In genomic region chr5:106454050-106454449, GRCh38 we compare ENCODE assay signal across 14 cellular contexts.
A peak's percentile ranks its signal among the peaks of the same experiment; 100 is the strongest.
DNase-seq lines count a peak whose midpoint lies in the region; ATAC-seq, FAIRE-seq and TF ChIP-seq lines count a peak whose summit lies in the region.
"Had no signal": no experiment of that assay in that cellular context is flagged by ENCODE, and none has a peak within 500 bp of the region (broad histone marks: within the 10 kb centered on the region; RNA-seq: fewer than 3 reads in every experiment).

No MANE protein-coding gene starts in this region.

- FAIRE-seq in H1 (lab: Jason Lieb, UNC) = no peak
- FAIRE-seq: A204.1, GM12892 had no signal

- H3K4me1 ChIP-seq in PC-3 (ENCODE audit: insufficient read depth, low read length) = peaks cover 18% of the 10 kb centered on the region
- no peaks in the 10 kb centered on the region for H3K4me1 ChIP-seq in H1 (replicated peaks in 1 of 4; ENCODE audit: control insufficient read depth in 3 of 4, insufficient read depth in 4 of 4, low read length in 3 of 4)
- peaks cover 6% of the 10 kb centered on the region for H3K4me1 ChIP-seq in osteoblast (ENCODE audit: insufficient read depth, low read length)
- no peaks in the 10 kb centered on the region for H3K4me1 ChIP-seq in upper lobe of left lung

- H3K27ac ChIP-seq in PC-3 (ENCODE audit: low read length) (peak overlapping the region; percentile 76), H1 (ENCODE audit: low read depth, low read length) (no peak overlapping the region), osteoblast (ENCODE audit: low read depth, low read length) (no peak overlapping the region), substantia nigra (ENCODE audit: low read depth, low read length, poor library complexity, severe bottlenecking) (no peak overlapping the region), upper lobe of left lung (no peak overlapping the region)
- H3K27ac ChIP-seq: GM23248 had no signal

- no peaks in the 10 kb centered on the region for H3K27me3 ChIP-seq in PC-3 (ENCODE audit: low read length)
- H3K27me3 ChIP-seq in H1 (replicated peaks in 1 of 4; ENCODE audit: control insufficient read depth in 3 of 4, extremely low read depth in 1 of 4, insufficient read depth in 3 of 4, low read length in 3 of 4) = no peaks in the 10 kb centered on the region
- H3K27me3 ChIP-seq in osteoblast (ENCODE audit: insufficient read depth, low read length) = no peaks in the 10 kb centered on the region
- no peaks in the 10 kb centered on the region for H3K27me3 ChIP-seq in upper lobe of left lung

- H3K4me2 ChIP-seq in PC-3 (ENCODE audit: low read length) = peak overlapping the region; percentile 69
- 0 out of 4 replicates have a peak overlapping the region, but pooled peaks of 1 of the 2 experiments have one; percentile 6 for H3K4me2 ChIP-seq in H1 (ENCODE audit: insufficient read depth in 1 of 2, low read depth in 2 of 2, low read length in 2 of 2)
- H3K4me2 ChIP-seq in osteoblast (ENCODE audit: insufficient read depth, low read length) = no peak overlapping the region

- H3K79me2 ChIP-seq in PC-3 (ENCODE audit: low read length) (no peaks in the 10 kb centered on the region), H1 (ENCODE audit: control insufficient read depth in 1 of 2, insufficient read depth in 2 of 2, low read length in 2 of 2) (no peaks in the 10 kb centered on the region), osteoblast (ENCODE audit: insufficient read depth, low read length) (no peaks in the 10 kb centered on the region)

- no peak for TF ChIP-seq RAD21 in H1 (IDR thresholded peaks at IDR 0.05 in 1 of 2, conservative IDR thresholded peaks at IDR 0.05 in 1 of 2; ENCODE audit: low read depth in 2 of 2, low read length in 2 of 2)

- H3K79me1 ChIP-seq in H1 (ENCODE audit: low read depth, low read length) = no peaks in the 10 kb centered on the region

- H3K14ac ChIP-seq in H1 (ENCODE audit: insufficient read length) = no peak overlapping the region

- no peaks in the 10 kb centered on the region for H3K9me3 Mint-ChIP-seq in activated T-helper 17 cell treated with anti-CD3 and anti-CD28 coated beads, Interleukin-2, amount 50 U/mL, for 72 hours
- H3K9me3 Mint-ChIP-seq: CD4-positive, alpha-beta T cell; H9 had no signal

- intact Hi-C loops in PC-3 (cut with micrococcal nuclease) = no loop called here

- H3K4ac ChIP-seq in H1 (replicated peaks; ENCODE audit: insufficient read length, low read depth, low read length) = no peak overlapping the region

- H2AK5ac ChIP-seq in H1 (ENCODE audit: low read depth, low read length) = no peak overlapping the region

- H3K27me3 Mint-ChIP-seq in activated T-helper 17 cell treated with anti-CD3 and anti-CD28 coated beads, Interleukin-2, amount 50 U/mL, for 72 hours = no peaks in the 10 kb centered on the region
- H3K27me3 Mint-ChIP-seq: B cell; CD4-positive, alpha-beta T cell had no signal

- H3K36me3 Mint-ChIP-seq in activated T-helper 17 cell treated with anti-CD3 and anti-CD28 coated beads, Interleukin-2, amount 50 U/mL, for 72 hours (ENCODE audit: low read depth) = no peaks in the 10 kb centered on the region

- CTCF ChIA-PET in PC-3 (lab: Charles Lee) (interaction anchor here (1.1 to 1.4 kb wide), 2 partner anchors 78 to 245 kb away, joined by 3 to 6 read pairs; no protein-coding TSS in a partner anchor), H1 (lab: Charles Lee; ENCODE audit: partially characterized antibody) (interaction anchor here (0.6 to 2.7 kb wide), 27 partner anchors 10 to 1019 kb away, joined by 3 to 28 read pairs (median 3); no protein-coding TSS in a partner anchor)

- 82% methylated on average over 1 of the region's 1 CpG; no CpG with 5 or more reads in 1 of the 2 experiments for WGBS in H1 (ENCODE audit: extremely low coverage in 1 of 2, insufficient coverage in 1 of 2, insufficient read length in 1 of 2, insufficient replicate concordance in 2 of 2, low coverage in 1 of 2, low lambda C conversion rate in 2 of 2, missing lambda C conversion rate in 1 of 2), 2 experiments
- WGBS in upper lobe of left lung, 2 donors = 88 to 92% methylated on average over 1 of the region's 1 CpG

- H3K9ac ChIP-seq in PC-3 (ENCODE audit: low read length) (no peak overlapping the region), H1 (replicated peaks in 1 of 4; ENCODE audit: extremely low read depth in 1 of 4, low read depth in 3 of 4, low read length in 3 of 4) (no peak overlapping the region)
- H3K9ac ChIP-seq: GM23248 had no signal

- H4K91ac ChIP-seq in H1 (replicated peaks; ENCODE audit: insufficient read length, low read length) = no peak overlapping the region

- TF ChIP-seq CTCF in GM12865 (IDR thresholded peaks at IDR 0.05; ENCODE audit: insufficient read depth, low read depth, low read length, missing control alignments) (no peak), PC-3 (conservative IDR thresholded peaks at IDR 0.05; ENCODE audit: low read depth, low read length) (no peak), H1 (IDR thresholded peaks at IDR 0.05; ENCODE audit: control extremely low read depth in 1 of 3, insufficient read depth in 1 of 3, low read depth in 1 of 3, low read length in 3 of 3) (no peak), osteoblast (IDR thresholded peaks at IDR 0.05; ENCODE audit: extremely low read depth, low read depth, low read length) (no peak), upper lobe of left lung (IDR thresholded peaks at IDR 0.05) (no peak)

- H2BK15ac ChIP-seq in H1 (ENCODE audit: low read length) = no peak overlapping the region

- no peaks in the 10 kb centered on the region for H3K9me3 ChIP-seq in PC-3 (ENCODE audit: low read length)
- no peaks in the 10 kb centered on the region for H3K9me3 ChIP-seq in H1 (ENCODE audit: insufficient read depth in 2 of 2, low read depth in 1 of 2, low read length in 1 of 2)
- H3K9me3 ChIP-seq in osteoblast (ENCODE audit: low read depth, low read length) = no peaks in the 10 kb centered on the region
- no peaks in the 10 kb centered on the region for H3K9me3 ChIP-seq in upper lobe of left lung

- no TSS peak for BruUV-seq in PC-3 (replicated peaks; lab: Mats Ljungman, UMichigan)

- no peak overlapping the region for H2BK120ac ChIP-seq in H1 (replicated peaks; ENCODE audit: low read depth, low read length)

- H4K5ac ChIP-seq in H1 (ENCODE audit: insufficient read length, low read depth, low read length) = no peak overlapping the region

- H3K27ac Mint-ChIP-seq in activated T-helper 17 cell treated with anti-CD3 and anti-CD28 coated beads, Interleukin-2, amount 50 U/mL, for 72 hours = no peak overlapping the region
- H3K27ac Mint-ChIP-seq: B cell; CD4-positive, alpha-beta T cell had no signal

- H3F3A ChIP-seq in PC-3 (ENCODE audit: low read length, unreplicated experiment) = no peaks in the 10 kb centered on the region

- no peak overlapping the region for H2BK5ac ChIP-seq in H1 (ENCODE audit: low read depth, low read length)

- no peaks in the 10 kb centered on the region for H3K4me1 Mint-ChIP-seq in activated T-helper 17 cell treated with anti-CD3 and anti-CD28 coated beads, Interleukin-2, amount 50 U/mL, for 72 hours
- H3K4me1 Mint-ChIP-seq: B cell had no signal

- TF ChIP-seq POLR2A in H1 (IDR thresholded peaks at IDR 0.05; ENCODE audit: control extremely low read depth in 1 of 2, low read depth in 2 of 2, low read length in 2 of 2) (no peak), upper lobe of left lung (IDR thresholded peaks at IDR 0.05) (no peak)

- no peak overlapping the region for H3K18ac ChIP-seq in H1 (ENCODE audit: extremely low read depth, low read length)

- ATAC-seq in PC-3 (no peak), upper lobe of left lung (ENCODE audit: low FRiP score in 2 of 2) (no peak)
- no peak for ATAC-seq in activated T-helper 17 cell treated with anti-CD3 and anti-CD28 coated beads, Interleukin-2, amount 50 U/mL, for 72 hours (replicated peaks)

- H3K56ac ChIP-seq in H1 (replicated peaks; ENCODE audit: insufficient read length, low read depth, low read length) = no peak overlapping the region

- no peak for TF ChIP-seq EP300 in H1 (IDR thresholded peaks at IDR 0.05; ENCODE audit: borderline replicate concordance in 1 of 2, low read depth in 2 of 2, low read length in 2 of 2)
- no peak for TF ChIP-seq EP300 in upper lobe of left lung (IDR thresholded peaks at IDR 0.05)

- no peak overlapping the region for H3K4me3 Mint-ChIP-seq in activated T-helper 17 cell treated with anti-CD3 and anti-CD28 coated beads, Interleukin-2, amount 50 U/mL, for 72 hours
- H3K4me3 Mint-ChIP-seq: B cell; CD4-positive, alpha-beta T cell; H9 had no signal

- POLR2A ChIA-PET in PC-3 (lab: Charles Lee; ENCODE audit: unreplicated experiment) (no interaction called here), H1 (lab: Charles Lee; ENCODE audit: partially characterized antibody) (no interaction called here)

- H2AFZ ChIP-seq in PC-3 (ENCODE audit: low read length) (no peak overlapping the region), H1 (ENCODE audit: low read length) (peak overlapping the region; percentile 94; the same call in 1 of the 2 replicates), osteoblast (ENCODE audit: low read length) (peak overlapping the region; percentile 6)
- H2AFZ ChIP-seq: GM23248 had no signal

- H2BK20ac ChIP-seq in H1 (ENCODE audit: low read length) = no peak overlapping the region

- H4K8ac ChIP-seq in H1 (ENCODE audit: extremely low read depth, insufficient read depth, low read length) = no peak overlapping the region

- DNase-seq in GM12865 (ENCODE audit: low read depth) = peak; percentile 37
- no peak for DNase-seq in PC-3
- DNase-seq in H1 (ENCODE audit: low read depth in 1 of 2, low spot score in 2 of 2) = no peak
- no peak for DNase-seq in osteoblast (ENCODE audit: insufficient read length, low spot score, missing footprints)
- no peak for DNase-seq in substantia nigra (lab: John Stamatoyannopoulos, UW)
- no peak for DNase-seq in upper lobe of left lung
- DNase-seq: CD4-positive, alpha-beta T cell; DMS79 had no signal

- H3K36me3 ChIP-seq in PC-3 (ENCODE audit: low read depth, low read length) = no peaks in the 10 kb centered on the region
- H3K36me3 ChIP-seq in H1 (ENCODE audit: control insufficient read depth in 2 of 4, insufficient read depth in 4 of 4, low read length in 3 of 4) = no peaks in the 10 kb centered on the region
- H3K36me3 ChIP-seq in osteoblast (ENCODE audit: insufficient read depth, low read length) = no peaks in the 10 kb centered on the region
- H3K36me3 ChIP-seq in upper lobe of left lung = no peaks in the 10 kb centered on the region

- no peak overlapping the region for H3K23ac ChIP-seq in H1 (ENCODE audit: insufficient read length)

- H2BK12ac ChIP-seq in H1 (ENCODE audit: low read depth, low read length) = no peak overlapping the region

- H3K23me2 ChIP-seq in H1 (ENCODE audit: low read depth, low read length) = no peaks in the 10 kb centered on the region

- no peaks in the 10 kb centered on the region for H4K20me1 ChIP-seq in PC-3 (ENCODE audit: low read length)
- H4K20me1 ChIP-seq in H1 (replicated peaks in 1 of 2; ENCODE audit: control insufficient read depth in 1 of 2, insufficient read depth in 2 of 2, low read length in 2 of 2) = no peaks in the 10 kb centered on the region
- no peaks in the 10 kb centered on the region for H4K20me1 ChIP-seq in osteoblast (ENCODE audit: insufficient read depth, low read length)

- H3K4me3 ChIP-seq in GM12865 (ENCODE audit: low read depth, low read length) = no peak overlapping the region
- no peak overlapping the region for H3K4me3 ChIP-seq in PC-3 (ENCODE audit: low read length)
- H3K4me3 ChIP-seq in H1 (ENCODE audit: extremely low read depth in 1 of 4, insufficient read depth in 2 of 4, low read depth in 3 of 4, low read length in 4 of 4) = no peak overlapping the region
- H3K4me3 ChIP-seq in osteoblast (ENCODE audit: insufficient read depth, low read length) = no peak overlapping the region
- H3K4me3 ChIP-seq in upper lobe of left lung = no peak overlapping the region
- H3K4me3 ChIP-seq: GM23248 had no signal

- H3K9me2 ChIP-seq in PC-3 (replicated peaks; ENCODE audit: low read length) = no peaks in the 10 kb centered on the region
